In genomic region chr12:64609543-64610091, GRCh38 we compare ENCODE assay signal across 8 cellular contexts. TPM values are rescaled to one million over a fixed set of nuclear protein-coding genes. Genes with fewer than 3 reads are reported as not detected.
DNase-seq lines count a peak whose midpoint lies in the region; ATAC-seq and TF ChIP-seq lines count a peak whose summit lies in the region.

No MANE protein-coding gene starts in this region.

- peak overlapping the region; percentile 96 for H3K4me3 Mint-ChIP-seq in natural killer cell

- intact Hi-C loops in heart right ventricle (cut with DNase I) = loop anchor here (2.0 to 10.0 kb wide), 14 partner anchors 37 to 88 kb away; no protein-coding TSS in a partner anchor
- intact Hi-C loops in cardiac septum (cut with DNase I) = loop anchor here (2.0 to 5.0 kb wide), 3 partner anchors 15 to 63 kb away; no protein-coding TSS in a partner anchor
- intact Hi-C loops in natural killer cell (cut with micrococcal nuclease) = loop anchor here (2.0 to 5.0 kb wide), 5 partner anchors 49 to 107 kb away; no protein-coding TSS in a partner anchor

- H3K9me3 Mint-ChIP-seq in natural killer cell = no peaks in the 10 kb centered on the region

- peak overlapping the region; percentile 57 to 99 (median 90) for H3K4me3 ChIP-seq in heart right ventricle
- peak overlapping the region; percentile 79 for H3K4me3 ChIP-seq in effector memory CD4-positive, alpha-beta T cell (ENCODE audit: insufficient read depth, low read depth, low read length, poor library complexity, severe bottlenecking)

- peak overlapping the region; percentile 87 to 99 (median 96) for H3K27ac ChIP-seq in heart right ventricle
- H3K27ac ChIP-seq in effector memory CD4-positive, alpha-beta T cell (ENCODE audit: insufficient read depth, low read length, poor library complexity, severe bottlenecking) = peak overlapping the region; percentile 82

- H3K27ac Mint-ChIP-seq in natural killer cell = peak overlapping the region; percentile 90

- DNase-seq in heart right ventricle (no peak), cardiac septum (ENCODE audit: low spot score) (no peak), RPMI8226 (peak; percentile 46), natural killer cell (no peak), 8988T (no peak)
- no peak for DNase-seq in effector memory CD4-positive, alpha-beta T cell

- peaks cover 0 to 10% (median 0%) of the 10 kb centered on the region in 9 donors for H3K36me3 ChIP-seq in heart right ventricle
- no peaks in the 10 kb centered on the region for H3K36me3 ChIP-seq in effector memory CD4-positive, alpha-beta T cell (ENCODE audit: control insufficient read depth, insufficient read depth, low read length)

- no peaks in the 10 kb centered on the region for H3K36me3 Mint-ChIP-seq in natural killer cell

- H3K4me1 ChIP-seq in heart right ventricle = peaks cover 0 to 36% (median 30%) of the 10 kb centered on the region in 9 donors
- peaks cover 12% of the 10 kb centered on the region for H3K4me1 ChIP-seq in effector memory CD4-positive, alpha-beta T cell (ENCODE audit: control insufficient read depth, insufficient read depth, low read length, poor library complexity, severe bottlenecking)

- ATAC-seq in heart right ventricle = peak in 3 of 8 donors; percentile 4 to 15 (median 11)
- no peak for ATAC-seq in natural killer cell
- ATAC-seq in activated CD4-positive, CD25-positive, alpha-beta regulatory T cell treated with anti-CD3 and anti-CD28 coated beads, Interleukin-2, amount 50 U/mL, for 24 hours = no peak
- ATAC-seq in HG02870 (IDR thresholded peaks at IDR 0.05; ENCODE audit: unreplicated experiment) = no peak

- H3K9me3 ChIP-seq in heart right ventricle = no peaks in the 10 kb centered on the region
- H3K9me3 ChIP-seq in effector memory CD4-positive, alpha-beta T cell (ENCODE audit: control insufficient read depth, low read length) = no peaks in the 10 kb centered on the region

- H3K27me3 Mint-ChIP-seq in natural killer cell (ENCODE audit: low read depth in 2 of 2) = no peaks in the 10 kb centered on the region

- peaks cover 34 to 43% of the 10 kb centered on the region in 2 donors for H3K4me1 Mint-ChIP-seq in natural killer cell

- H3K27me3 ChIP-seq in heart right ventricle = no peaks in the 10 kb centered on the region
- H3K27me3 ChIP-seq in effector memory CD4-positive, alpha-beta T cell (replicated peaks; ENCODE audit: control insufficient read depth, insufficient read depth, low read length, poor library complexity, severe bottlenecking) = no peaks in the 10 kb centered on the region

- TF ChIP-seq CTCF in heart right ventricle (IDR thresholded peaks at IDR 0.05) = no peak
- no peak for TF ChIP-seq CTCF in natural killer cell (IDR thresholded peaks at IDR 0.05)

- WGBS in heart right ventricle, 2 donors = 0 to 1% methylated on average over 15 of the region's 15 CpGs

RNA-seq across cellular contexts. Expression of gene RASSF3, which starts 0.7 kb away (rescaled TPM):
- 100 to 1,000 TPM in 3 of 10 donors, 10 to 100 TPM in 7; 55.1 to 159 (median 89.3) TPM for total RNA-seq in heart right ventricle
- polyA plus RNA-seq in heart right ventricle = 10 to 100 TPM; 21.6 to 35.8 TPM
- total RNA-seq in cardiac septum = 98.8 TPM
- 100 to 1,000 TPM in 1 of 3 donors, 10 to 100 TPM in 2; 63.4 to 105 (median 80.5) TPM for total RNA-seq in natural killer cell
